In the genomic region with DNA sequence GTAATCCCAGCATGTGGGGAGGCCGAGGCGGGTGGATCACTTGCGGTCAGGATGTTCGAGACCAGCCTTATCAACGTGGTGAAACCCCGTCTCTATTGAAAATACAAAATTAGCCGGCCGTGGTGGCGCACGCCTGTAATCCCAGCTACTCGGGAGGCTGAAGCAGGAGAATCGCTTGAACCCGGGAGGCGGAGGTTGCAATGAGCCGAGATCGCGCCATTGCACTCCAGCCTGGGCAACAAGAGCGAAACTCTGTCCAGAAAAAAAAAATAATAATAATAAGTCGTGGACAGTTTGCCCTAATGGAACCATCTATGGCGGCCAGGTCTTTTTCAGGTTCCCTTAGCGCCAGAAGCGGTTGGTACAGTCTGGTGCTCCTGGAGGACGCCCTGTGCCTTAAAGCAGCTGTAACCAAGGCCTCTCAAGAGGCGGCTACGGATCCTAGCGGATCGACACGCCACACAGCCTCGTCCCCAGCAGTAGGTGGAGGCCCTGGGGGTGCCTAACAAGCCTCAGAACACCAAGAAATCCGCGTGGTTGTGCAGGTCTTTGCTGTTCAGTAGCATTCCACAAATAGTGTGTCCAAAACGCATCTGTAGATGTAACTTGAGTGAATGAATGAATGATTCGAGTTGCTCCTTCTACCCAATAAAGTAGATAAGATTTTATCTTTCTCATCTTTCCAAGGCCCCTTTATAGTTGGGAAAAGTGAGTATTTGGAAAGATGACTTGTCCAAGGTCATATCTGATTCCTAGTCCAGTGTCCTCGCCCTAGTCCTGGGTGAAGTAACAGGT, we compare ENCODE assay signal across 8 cellular contexts. TPM values are rescaled to one million over a fixed set of nuclear protein-coding genes. Genes with fewer than 3 reads are reported as not detected.
DNase-seq lines count a peak whose midpoint lies in the region; ATAC-seq, FAIRE-seq and TF ChIP-seq lines count a peak whose summit lies in the region.

No MANE protein-coding gene starts in this region.

- intact Hi-C loops in MCF 10A (cut with micrococcal nuclease), result no loop called here
- intact Hi-C loops in upper lobe of right lung (cut with DNase I), result loop anchor here (2.0 kb wide), 1 partner anchor 14 kb away; no protein-coding TSS in a partner anchor

- H3K4me3 Mint-ChIP-seq in MCF 10A (ENCODE audit: unreplicated experiment), result peak overlapping the region; percentile 77

- H2AFZ ChIP-seq in MM.1S (ENCODE audit: low read length), result 0 out of 2 replicates have a peak overlapping the region, but pooled peaks have one; percentile 27

- peak overlapping the region; percentile 95 for H3K9ac ChIP-seq in BLaER1
- H3K9ac ChIP-seq in MM.1S (ENCODE audit: low read length), result peak overlapping the region; percentile 89

- H3K27me3 Mint-ChIP-seq in MCF 10A (ENCODE audit: insufficient read depth, unreplicated experiment), result no peaks in the 10 kb centered on the region

- H3K4me1 ChIP-seq in BLaER1 (peaks cover 57% of the 10 kb centered on the region), MM.1S (ENCODE audit: low read length) (peaks cover 14% of the 10 kb centered on the region), lung (ENCODE audit: control insufficient read depth in 2 of 2, insufficient read depth in 2 of 2, low read length in 2 of 2) (peaks cover 10 to 13% of the 10 kb centered on the region in 2 donors), upper lobe of right lung (peaks cover 28% of the 10 kb centered on the region)

- H3K4me2 ChIP-seq in BLaER1 (peak overlapping the region; percentile 96), MM.1S (ENCODE audit: low read depth, low read length) (peak overlapping the region; percentile 87)

- H3K27me3 ChIP-seq in BLaER1 (no peaks in the 10 kb centered on the region), MM.1S (replicated peaks; ENCODE audit: insufficient read depth, low read length) (no peaks in the 10 kb centered on the region), lung (ENCODE audit: control insufficient read depth, insufficient read depth) (no peaks in the 10 kb centered on the region), upper lobe of right lung (no peaks in the 10 kb centered on the region)

- H3K27ac ChIP-seq in BLaER1 (peak overlapping the region; percentile 88), MM.1S (ENCODE audit: low read length) (peak overlapping the region; percentile 71; the same call in 1 of the 2 replicates), lung (ENCODE audit: low read depth in 1 of 2, low read length in 1 of 2) (peak overlapping the region; percentile 87 to 96), upper lobe of right lung (peak overlapping the region; percentile 89)

- POLR2A ChIA-PET in MCF 10A (lab: Yijun Ruan, JAX), result interaction anchor here (0.6 to 4.1 kb wide), 16 partner anchors 14 to 237 kb away, joined by 3 to 34 read pairs (median 4); partner anchors contain the start of genes ANKRD2, ARHGAP19, EXOSC1 and FRAT1

- ATAC-seq in lung (ENCODE audit: insufficient read depth, low FRiP score), result no peak
- ATAC-seq in upper lobe of right lung, result no peak
- ATAC-seq in GM18907 (IDR thresholded peaks at IDR 0.05; ENCODE audit: unreplicated experiment), result no peak

- FAIRE-seq in HTR-8/SVneo (lab: Jason Lieb, UNC), result no peak

- BruUV-seq in MCF 10A (replicated peaks; lab: Mats Ljungman, UMichigan), result no TSS peak

- TF ChIP-seq CTCF in MM.1S (IDR thresholded peaks at IDR 0.05; ENCODE audit: low read length), result no peak
- TF ChIP-seq CTCF in MCF 10A (IDR thresholded peaks at IDR 0.05; ENCODE audit: unreplicated experiment), result no peak
- TF ChIP-seq CTCF in lung (IDR thresholded peaks at IDR 0.05; ENCODE audit: control extremely low read depth, extremely low read depth), result no peak
- TF ChIP-seq CTCF in upper lobe of right lung (IDR thresholded peaks at IDR 0.05), result no peak

- H3F3A ChIP-seq in MM.1S (ENCODE audit: insufficient read depth, low read length), result peaks cover 5% of the 10 kb centered on the region

- H3K9me2 ChIP-seq in MM.1S (replicated peaks; ENCODE audit: insufficient read depth, low read length), result no peaks in the 10 kb centered on the region

- peaks cover 39% of the 10 kb centered on the region for H3K36me3 Mint-ChIP-seq in MCF 10A (ENCODE audit: insufficient read depth, unreplicated experiment)

- 17 to 24% methylated on average over 34 of the region's 34 CpGs for WGBS in lung, 2 donors

- DNase-seq in MM.1S (peak; percentile 15), MCF 10A (ENCODE audit: unreplicated experiment) (no peak), lung (ENCODE audit: low spot score) (no peak), upper lobe of right lung (no peak), mucosa of gallbladder (ENCODE audit: low spot score) (no peak), HTR-8/SVneo (ENCODE audit: insufficient read length, low spot score) (no peak)

- H3K36me3 ChIP-seq in BLaER1 (peaks cover 44% of the 10 kb centered on the region), MM.1S (replicated peaks; ENCODE audit: insufficient read depth, low read length) (peaks cover 6% of the 10 kb centered on the region; the same call in 1 of the 2 replicates), lung (ENCODE audit: control insufficient read depth in 2 of 2, insufficient read depth in 2 of 2, low read length in 2 of 2) (peaks cover 9 to 10% of the 10 kb centered on the region in 2 donors), upper lobe of right lung (peaks cover 21% of the 10 kb centered on the region)

- peak overlapping the region; percentile 91 for H3K4me3 ChIP-seq in BLaER1
- H3K4me3 ChIP-seq in MM.1S (ENCODE audit: low read length), result peak overlapping the region; percentile 93
- peak overlapping the region; percentile 96 for H3K4me3 ChIP-seq in lung
- peak overlapping the region; percentile 92 for H3K4me3 ChIP-seq in upper lobe of right lung

- H4K20me1 ChIP-seq in BLaER1 (peaks cover 50% of the 10 kb centered on the region), MM.1S (ENCODE audit: insufficient read depth, low read length) (peaks cover 11% of the 10 kb centered on the region)

- peaks cover 54% of the 10 kb centered on the region for H3K79me2 ChIP-seq in MM.1S (ENCODE audit: low read length)

- peak overlapping the region; percentile 80 for H3K27ac Mint-ChIP-seq in MCF 10A (ENCODE audit: low read depth, unreplicated experiment)

- H3K9me3 ChIP-seq in BLaER1, result no peaks in the 10 kb centered on the region
- no peaks in the 10 kb centered on the region for H3K9me3 ChIP-seq in MM.1S (replicated peaks; ENCODE audit: insufficient read depth, low read length)
- H3K9me3 ChIP-seq in lung (ENCODE audit: control insufficient read depth in 2 of 2, insufficient read depth in 1 of 2, low read length in 1 of 2), result no peaks in the 10 kb centered on the region
- no peaks in the 10 kb centered on the region for H3K9me3 ChIP-seq in upper lobe of right lung

- CTCF ChIA-PET in MCF 10A (lab: Yijun Ruan, JAX), result interaction anchor here (0.5 to 1.2 kb wide), 8 partner anchors 10 to 131 kb away, joined by 3 to 7 read pairs (median 4); no protein-coding TSS in a partner anchor

- H3K9me3 Mint-ChIP-seq in MCF 10A (ENCODE audit: unreplicated experiment), result no peaks in the 10 kb centered on the region

- peaks cover 12% of the 10 kb centered on the region for H3K4me1 Mint-ChIP-seq in MCF 10A (ENCODE audit: insufficient read depth, unreplicated experiment)

RNA-seq across cellular contexts. Expression of gene PGAM1, which starts 1.0 kb away (rescaled TPM):
- total RNA-seq in MCF 10A (2022) (235 and 248 TPM in 2 replicates), lung (100 to 1,000 TPM in 1 of 2 donors, 10 to 100 TPM in 1; 81.2 to 192 TPM), upper lobe of right lung (139 TPM), mucosa of gallbladder (270 TPM)
- 100 to 1,000 TPM in 1 of 2 donors, 10 to 100 TPM in 1; 49.1 to 280 TPM for polyA plus RNA-seq in lung

RNA-seq across cellular contexts. Expression of gene EXOSC1, which starts 18.8 kb away (rescaled TPM):
- 56.5 and 62.3 TPM in 2 replicates for total RNA-seq in MCF 10A (2022)
- 10 to 100 TPM; 28.7 to 30.2 TPM for total RNA-seq in lung
- 10 to 100 TPM; 31.3 to 60.3 TPM for polyA plus RNA-seq in lung
- 27.0 TPM for total RNA-seq in upper lobe of right lung
- 33.8 TPM for total RNA-seq in mucosa of gallbladder

RNA-seq across cellular contexts. Expression of gene ZDHHC16, which starts 19.0 kb away (rescaled TPM):
- total RNA-seq in MCF 10A (2022) (44.9 and 48.0 TPM in 2 replicates), lung (10 to 100 TPM; 35.5 to 63.3 TPM), upper lobe of right lung (63.2 TPM), mucosa of gallbladder (37.4 TPM)
- 10 to 100 TPM; 44.2 to 53.7 TPM for polyA plus RNA-seq in lung

RNA-seq across cellular contexts. Expression of gene RRP12, which starts 25.8 kb away (rescaled TPM):
- total RNA-seq in MCF 10A (2022), result 66.1 and 86.7 TPM in 2 replicates
- 10 to 100 TPM; 12.7 to 44.2 TPM for total RNA-seq in lung
- 10 to 100 TPM; 18.9 to 24.6 TPM for polyA plus RNA-seq in lung
- total RNA-seq in upper lobe of right lung, result 23.7 TPM
- total RNA-seq in mucosa of gallbladder, result 20.9 TPM
